Comparison of ENCODE assay signal across 11 cellular contexts in the genomic region with DNA sequence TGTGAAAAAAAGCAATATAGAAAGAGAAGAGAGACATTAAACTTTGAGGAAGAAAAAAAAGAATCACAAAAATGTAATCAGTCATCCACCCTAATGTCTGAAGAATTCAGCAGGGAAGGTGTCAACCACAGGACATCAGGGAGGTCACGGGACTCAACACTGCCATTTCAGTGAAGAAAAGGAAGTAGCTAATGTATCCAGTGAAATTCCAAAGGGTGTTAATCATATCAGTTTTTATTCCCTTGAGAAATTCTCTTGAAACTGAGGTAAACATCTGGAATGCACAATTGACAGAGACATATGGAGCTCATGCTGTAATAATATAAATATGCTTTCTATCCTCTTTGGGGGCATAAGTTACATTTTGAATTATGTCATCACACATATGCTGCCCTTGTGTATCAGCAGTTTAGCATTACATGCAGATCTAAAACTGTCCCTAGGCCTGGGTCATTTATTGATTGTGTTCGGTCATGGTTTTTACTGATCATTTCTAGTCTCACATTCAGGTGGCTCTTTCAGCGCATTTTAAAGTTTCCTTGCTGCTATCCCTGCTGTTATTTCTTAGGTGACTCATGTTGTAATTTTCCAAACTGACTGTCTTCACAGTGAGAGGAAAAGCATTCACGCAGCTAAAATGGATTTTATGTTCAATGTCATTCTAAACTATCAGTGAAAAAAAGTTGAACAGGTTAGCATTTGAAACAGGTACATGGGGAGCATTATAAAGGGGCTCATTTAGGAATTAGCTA.
DNase-seq lines count a peak whose midpoint lies in the region; ATAC-seq and TF ChIP-seq lines count a peak whose summit lies in the region.
"Had no signal": no experiment of that assay in that cellular context is flagged by ENCODE, and none has a peak within 500 bp of the region (broad histone marks: within the 10 kb centered on the region; RNA-seq: fewer than 3 reads in every experiment).

No MANE protein-coding gene starts in this region.

- no peak overlapping the region for H3K4me3 ChIP-seq in mesendoderm (ENCODE audit: low read length)
- H3K4me3 ChIP-seq in colonic mucosa, result no peak overlapping the region

- DNase-seq in Caki2 (ENCODE audit: low read depth), result peak; percentile 81
- DNase-seq in LoVo (ENCODE audit: low spot score), result peak; percentile 11
- DNase-seq in chondrocyte (ENCODE audit: low spot score), result no peak
- DNase-seq in mesendoderm, result peak; percentile 93
- no peak for DNase-seq in colonic mucosa
- DNase-seq in NCI-H748 treated with DMSO at 0.1 percent for 48 hours (lab: John Stamatoyannopoulos, UW), result no peak
- DNase-seq: CD4-positive, CD25-positive, alpha-beta regulatory T cell; SHP77 treated with DMSO at 0.1 percent for 48 hours had no signal

- no peak overlapping the region for H4K5ac ChIP-seq in mesendoderm (ENCODE audit: low read length)

- H3K36me3 ChIP-seq in mesendoderm (ENCODE audit: control insufficient read depth, insufficient read depth, low read length) (no peaks in the 10 kb centered on the region), colonic mucosa (no peaks in the 10 kb centered on the region)

- H3K27ac Mint-ChIP-seq in chondrocyte (ENCODE audit: unreplicated experiment), result peak overlapping the region; percentile 66
- H3K27ac Mint-ChIP-seq: CD4-positive, CD25-positive, alpha-beta regulatory T cell had no signal

- H3K79me1 ChIP-seq in mesendoderm (ENCODE audit: low read length), result no peaks in the 10 kb centered on the region

- H3K27ac ChIP-seq in mesendoderm (ENCODE audit: low read depth, low read length) (no peak overlapping the region), colonic mucosa (no peak overlapping the region)

- intact Hi-C loops in colonic mucosa (cut with DNase I), result no loop called here

- H3K9me3 ChIP-seq in colonic mucosa, result no peaks in the 10 kb centered on the region

- no peaks in the 10 kb centered on the region for H3K79me2 ChIP-seq in mesendoderm (ENCODE audit: control insufficient read depth, insufficient read depth, low read length)

- no peak for ATAC-seq in GM21717 (IDR thresholded peaks at IDR 0.05; ENCODE audit: unreplicated experiment)
- no peak for ATAC-seq in GM21737 (IDR thresholded peaks at IDR 0.05; ENCODE audit: unreplicated experiment)

- no peak overlapping the region for H2BK15ac ChIP-seq in mesendoderm (replicated peaks; ENCODE audit: low read depth)

- no CpG with 5 or more reads among the region's 4 CpGs for WGBS in mesendoderm (ENCODE audit: extremely low coverage, insufficient coverage, low lambda C conversion rate)

- TF ChIP-seq CTCF in chondrocyte (IDR thresholded peaks at IDR 0.05) (no peak), colonic mucosa (IDR thresholded peaks at IDR 0.05) (no peak)

- no peaks in the 10 kb centered on the region for H3K9me3 Mint-ChIP-seq in chondrocyte (ENCODE audit: low read depth)
- H3K9me3 Mint-ChIP-seq: nephron had no signal

- H3K4me1 ChIP-seq in mesendoderm (ENCODE audit: control insufficient read depth, low read depth, low read length), result peaks cover 2% of the 10 kb centered on the region
- no peaks in the 10 kb centered on the region for H3K4me1 ChIP-seq in colonic mucosa

- no peak overlapping the region for H3K23ac ChIP-seq in mesendoderm (ENCODE audit: low read length)

- H3K36me3 Mint-ChIP-seq in chondrocyte (ENCODE audit: low read depth), result no peaks in the 10 kb centered on the region
- H3K36me3 Mint-ChIP-seq: CD4-positive, CD25-positive, alpha-beta regulatory T cell had no signal

- no peak overlapping the region for H2AK5ac ChIP-seq in mesendoderm (ENCODE audit: low read length)

- no peaks in the 10 kb centered on the region for H3K27me3 ChIP-seq in mesendoderm (ENCODE audit: insufficient read depth, low read length, poor library complexity)
- no peaks in the 10 kb centered on the region for H3K27me3 ChIP-seq in colonic mucosa

- H3K9ac ChIP-seq in mesendoderm (ENCODE audit: low read length) (no peak overlapping the region), colonic mucosa (ENCODE audit: low read depth in 2 of 2, low read length in 2 of 2) (no peak overlapping the region)

- no peak overlapping the region for H3K18ac ChIP-seq in mesendoderm (ENCODE audit: low read length)

- no peak overlapping the region for H3K4me2 ChIP-seq in mesendoderm (ENCODE audit: low read length)

- H3K56ac ChIP-seq in mesendoderm (ENCODE audit: low read length), result no peak overlapping the region

- H3K4me1 Mint-ChIP-seq in chondrocyte (ENCODE audit: low read depth), result peaks cover 30% of the 10 kb centered on the region
- H3K4me1 Mint-ChIP-seq: CD4-positive, CD25-positive, alpha-beta regulatory T cell had no signal

- H4K8ac ChIP-seq in mesendoderm (ENCODE audit: low read depth, low read length), result no peak overlapping the region

- peak overlapping the region; percentile 61 for H2BK120ac ChIP-seq in mesendoderm (ENCODE audit: low read depth, low read length)

- in situ Hi-C loops in Caki2 (cut with HindIII; ENCODE audit: low pct_unique_long_range_greater_than_20kb, low sequenced_read_pairs), result no loop called here

- no peak overlapping the region for H3K4ac ChIP-seq in mesendoderm (ENCODE audit: low read depth, low read length)

- H3K4me3 Mint-ChIP-seq in chondrocyte (ENCODE audit: unreplicated experiment), result no peak overlapping the region
- H3K4me3 Mint-ChIP-seq: CD4-positive, CD25-positive, alpha-beta regulatory T cell; nephron had no signal

- peak overlapping the region; percentile 0 for H2BK5ac ChIP-seq in mesendoderm (ENCODE audit: low read length)

- H3K27me3 Mint-ChIP-seq in chondrocyte (ENCODE audit: low read depth), result no peaks in the 10 kb centered on the region
- H3K27me3 Mint-ChIP-seq: CD4-positive, CD25-positive, alpha-beta regulatory T cell had no signal

Comparison
In these comparisons a context has a peak if more than half of its experiments do, and no peak if none do; other contexts are left out.
1. DNase-seq: peak in Caki2 (single experiment), LoVo (single experiment) and mesendoderm (single experiment); none in chondrocyte (single experiment), colonic mucosa (single experiment) and NCI-H748 treated with DMSO at 0.1 percent for 48 hours (single experiment).